ENCODE assay signal across 8 cellular contexts in the genomic region with DNA sequence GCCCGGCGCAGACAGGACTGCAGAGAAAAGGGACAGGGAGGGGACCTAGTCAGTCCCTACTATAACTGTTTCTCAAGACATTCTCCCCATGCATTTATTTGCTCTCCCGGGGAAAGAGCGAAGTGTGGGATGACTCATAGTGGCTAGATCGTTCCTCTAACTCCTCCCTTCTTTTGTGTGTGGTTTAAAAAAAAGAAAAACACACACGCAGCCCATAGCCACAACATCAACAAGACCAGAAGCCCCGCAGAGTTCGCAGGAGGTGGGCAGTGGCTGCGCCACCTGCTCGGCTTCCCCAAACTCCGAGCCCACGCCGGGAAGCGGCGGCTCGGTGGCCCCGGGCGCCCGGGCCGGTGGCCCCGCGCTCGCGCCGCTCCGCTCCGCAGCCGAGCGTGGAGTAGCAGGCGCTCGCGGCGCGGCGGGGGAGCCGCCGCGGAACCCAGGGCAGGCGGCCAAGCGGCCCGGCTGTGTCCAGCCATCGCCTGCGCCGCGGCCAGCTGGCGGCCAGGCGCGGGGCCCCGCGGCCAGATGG. TPM values are rescaled to one million over a fixed set of nuclear protein-coding genes. Genes with fewer than 3 reads are reported as not detected.
DNase-seq lines count a peak whose midpoint lies in the region; ATAC-seq lines count a peak whose summit lies in the region.

No MANE protein-coding gene starts in this region.

- H3K27me3 ChIP-seq in esophagus (ENCODE audit: control insufficient read depth in 1 of 2, insufficient read depth in 2 of 2, low read length in 2 of 2), result no peaks in the 10 kb centered on the region
- H3K27me3 ChIP-seq in mucosa of stomach (ENCODE audit: control insufficient read depth, insufficient read depth, low read length), result no peaks in the 10 kb centered on the region

- WGBS in esophagus, 2 donors, result 0 to 1% methylated on average over 48 to 50 of the region's 50 CpGs

- H3K27ac ChIP-seq in esophagus (ENCODE audit: low read depth in 2 of 2, low read length in 1 of 2), result peak overlapping the region; percentile 87 to 88

- H3K9ac ChIP-seq in mucosa of stomach (ENCODE audit: low read length), result no peak overlapping the region

- H3K9me3 ChIP-seq in esophagus (ENCODE audit: control insufficient read depth in 2 of 2, insufficient read depth in 1 of 2, low read depth in 1 of 2, low read length in 1 of 2) (no peaks in the 10 kb centered on the region), mucosa of stomach (ENCODE audit: control insufficient read depth, low read length) (no peaks in the 10 kb centered on the region)

- ATAC-seq in GM18907 (IDR thresholded peaks at IDR 0.05; ENCODE audit: unreplicated experiment) (peak; percentile 29), HG03097 (IDR thresholded peaks at IDR 0.05; ENCODE audit: low FRiP score, unreplicated experiment) (peak; percentile 7)

- H3K4me1 ChIP-seq in esophagus (ENCODE audit: control insufficient read depth in 2 of 2, insufficient read depth in 2 of 2, low read length in 1 of 2) (peaks cover 0 to 5% of the 10 kb centered on the region in 2 donors), mucosa of stomach (ENCODE audit: control insufficient read depth, insufficient read depth, low read length) (peaks cover 10% of the 10 kb centered on the region)

- DNase-seq in AML-193 (lab: John Stamatoyannopoulos, UW) (peak; percentile 79 to 82), NCI-H460 (ENCODE audit: extremely low read depth, low read depth) (peak; percentile 48), activated T-cell treated with anti-CD3 and anti-CD28 coated beads for 4 hours (peak; percentile 32)
- DNase-seq in stimulated activated naive CD4-positive, alpha-beta T cell treated with Interleukin-2 at 50 U/mL for 16 hours (lab: John Stamatoyannopoulos, UW), result peak; percentile 27

- peak overlapping the region; percentile 67 to 80 for H3K4me3 ChIP-seq in esophagus (ENCODE audit: low read depth in 1 of 2, low read length in 2 of 2)
- peak overlapping the region; percentile 67 for H3K4me3 ChIP-seq in mucosa of stomach (ENCODE audit: low read length)

- H3K36me3 ChIP-seq in esophagus (ENCODE audit: control insufficient read depth in 2 of 2, insufficient read depth in 2 of 2, low read length in 1 of 2), result no peaks in the 10 kb centered on the region
- no peaks in the 10 kb centered on the region for H3K36me3 ChIP-seq in mucosa of stomach (ENCODE audit: control insufficient read depth, insufficient read depth, low read length)

RNA-seq across cellular contexts. Expression of a gene that starts 0.7 kb away (rescaled TPM):
- total RNA-seq in NCI-H460 (2014; rRNA removed; shearing (Covaris generic)), result 17.1 and 19.8 TPM in 2 replicates
- 37.7 and 49.4 TPM in 2 replicates for polyA plus RNA-seq in NCI-H460 (2014; cell fraction: nucleus; rRNA removed)
- 1 to 10 TPM; 4.4 to 5.5 TPM for polyA plus RNA-seq in esophagus

Comparison
In these comparisons a context has a peak if more than half of its experiments do, and no peak if none do; other contexts are left out.
1. Peak in every context shown above with its lines: DNase-seq, ATAC-seq, H3K4me3 ChIP-seq and H3K27ac ChIP-seq.
2. DNase-seq: peak in every context shown above with its lines; median percentile 80 in AML-193; 48 in NCI-H460; 32 in activated T-cell treated with anti-CD3 and anti-CD28 coated beads for 4 hours; 27 in stimulated activated naive CD4-positive, alpha-beta T cell treated with Interleukin-2 at 50 U/mL for 16 hours.